ENCODE assay signal across 1 cellular context in the genomic region with DNA sequence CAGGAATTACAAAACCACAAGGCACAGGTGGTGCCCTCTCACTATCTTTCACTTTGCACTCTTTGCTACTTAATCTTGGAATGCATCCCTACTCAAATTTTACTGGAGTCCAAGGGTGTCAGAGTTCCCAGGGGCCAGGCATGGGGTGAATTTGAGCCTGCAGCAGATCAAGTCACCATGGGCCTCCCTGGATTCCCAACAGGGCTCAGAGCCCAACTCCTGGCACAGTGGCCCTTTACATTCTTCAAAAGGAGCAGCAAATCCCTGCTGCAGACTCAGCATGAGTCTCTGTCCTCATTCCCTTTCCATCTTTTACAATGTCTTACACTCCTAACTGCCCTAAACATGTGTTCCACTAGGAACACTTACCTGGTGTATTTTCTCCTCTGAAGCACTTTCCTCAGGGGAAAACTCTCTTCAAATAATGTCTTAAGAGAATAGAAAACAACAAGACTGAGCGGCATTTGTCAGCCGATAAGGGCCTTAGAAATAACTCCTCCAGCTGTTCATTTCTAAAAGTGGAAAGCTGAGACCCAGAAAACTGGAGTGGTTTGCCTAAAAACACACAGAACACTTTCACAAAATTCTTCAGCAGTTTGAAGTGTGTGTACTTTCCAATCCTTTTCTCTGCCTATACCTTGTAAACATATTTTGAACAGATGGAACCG.
TF ChIP-seq lines count a peak whose summit lies in the region.

No MANE protein-coding gene starts in this region.

TF ChIP-seq in WTC11, 78 proteins besides CTCF, POLR2A, EP300 and RAD21:
- TF ChIP-seq, protein P1, sequence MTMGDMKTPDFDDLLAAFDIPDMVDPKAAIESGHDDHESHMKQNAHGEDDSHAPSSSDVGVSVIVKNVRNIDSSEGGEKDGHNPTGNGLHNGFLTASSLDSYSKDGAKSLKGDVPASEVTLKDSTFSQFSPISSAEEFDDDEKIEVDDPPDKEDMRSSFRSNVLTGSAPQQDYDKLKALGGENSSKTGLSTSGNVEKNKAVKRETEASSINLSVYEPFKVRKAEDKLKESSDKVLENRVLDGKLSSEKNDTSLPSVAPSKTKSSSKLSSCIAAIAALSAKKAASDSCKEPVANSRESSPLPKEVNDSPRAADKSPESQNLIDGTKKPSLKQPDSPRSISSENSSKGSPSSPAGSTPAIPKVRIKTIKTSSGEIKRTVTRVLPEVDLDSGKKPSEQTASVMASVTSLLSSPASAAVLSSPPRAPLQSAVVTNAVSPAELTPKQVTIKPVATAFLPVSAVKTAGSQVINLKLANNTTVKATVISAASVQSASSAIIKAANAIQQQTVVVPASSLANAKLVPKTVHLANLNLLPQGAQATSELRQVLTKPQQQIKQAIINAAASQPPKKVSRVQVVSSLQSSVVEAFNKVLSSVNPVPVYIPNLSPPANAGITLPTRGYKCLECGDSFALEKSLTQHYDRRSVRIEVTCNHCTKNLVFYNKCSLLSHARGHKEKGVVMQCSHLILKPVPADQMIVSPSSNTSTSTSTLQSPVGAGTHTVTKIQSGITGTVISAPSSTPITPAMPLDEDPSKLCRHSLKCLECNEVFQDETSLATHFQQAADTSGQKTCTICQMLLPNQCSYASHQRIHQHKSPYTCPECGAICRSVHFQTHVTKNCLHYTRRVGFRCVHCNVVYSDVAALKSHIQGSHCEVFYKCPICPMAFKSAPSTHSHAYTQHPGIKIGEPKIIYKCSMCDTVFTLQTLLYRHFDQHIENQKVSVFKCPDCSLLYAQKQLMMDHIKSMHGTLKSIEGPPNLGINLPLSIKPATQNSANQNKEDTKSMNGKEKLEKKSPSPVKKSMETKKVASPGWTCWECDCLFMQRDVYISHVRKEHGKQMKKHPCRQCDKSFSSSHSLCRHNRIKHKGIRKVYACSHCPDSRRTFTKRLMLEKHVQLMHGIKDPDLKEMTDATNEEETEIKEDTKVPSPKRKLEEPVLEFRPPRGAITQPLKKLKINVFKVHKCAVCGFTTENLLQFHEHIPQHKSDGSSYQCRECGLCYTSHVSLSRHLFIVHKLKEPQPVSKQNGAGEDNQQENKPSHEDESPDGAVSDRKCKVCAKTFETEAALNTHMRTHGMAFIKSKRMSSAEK (CRISPR knock-in tag; IDR thresholded peaks at IDR 0.05; ENCODE audit: borderline replicate concordance): no peak
- no peak for TF ChIP-seq ESRRA (CRISPR knock-in tag; IDR thresholded peaks at IDR 0.05; ENCODE audit: borderline replicate concordance)
- TF ChIP-seq, protein P2, sequence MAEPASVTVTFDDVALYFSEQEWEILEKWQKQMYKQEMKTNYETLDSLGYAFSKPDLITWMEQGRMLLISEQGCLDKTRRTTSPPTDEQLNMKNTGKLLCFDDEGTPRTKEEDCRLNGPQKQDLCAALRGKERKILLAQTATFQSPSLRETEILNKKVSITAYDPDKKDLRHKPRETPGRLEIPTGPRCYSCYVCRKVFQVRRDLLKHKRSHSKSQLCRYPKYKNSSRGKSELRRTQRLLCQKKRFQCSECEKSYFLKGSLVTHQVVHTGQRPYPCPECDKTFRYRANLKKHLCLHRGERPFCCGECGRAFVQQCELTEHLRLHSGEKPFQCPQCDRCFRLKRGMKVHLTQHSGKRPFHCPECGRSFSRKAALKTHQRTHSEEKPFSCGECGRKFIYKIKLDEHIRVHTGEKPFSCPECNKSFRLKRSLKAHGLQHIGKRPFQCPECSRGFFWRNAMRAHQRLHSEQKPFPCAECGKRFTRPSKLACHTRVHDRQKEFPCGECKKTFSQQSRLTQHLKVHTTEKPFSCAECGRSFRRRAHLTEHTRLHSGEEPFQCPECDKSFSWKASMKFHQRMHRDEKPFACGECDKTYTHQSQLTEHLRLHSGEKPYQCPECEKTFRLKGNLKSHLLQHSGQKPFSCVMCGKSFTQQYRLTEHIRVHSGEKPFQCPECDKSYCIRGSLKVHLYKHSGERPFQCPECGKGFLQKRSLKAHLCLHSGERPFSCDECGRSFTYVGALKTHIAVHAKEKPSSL (CRISPR knock-in tag; conservative IDR thresholded peaks at IDR 0.05): no peak
TF ChIP-seq in WTC11: peak in this region for 0.
